In genomic region chr14:44291516-44291915, GRCh38 we compare ENCODE assay signal across 15 cellular contexts.
A peak's percentile ranks its signal among the peaks of the same experiment; 100 is the strongest.
DNase-seq lines count a peak whose midpoint lies in the region; ATAC-seq and TF ChIP-seq lines count a peak whose summit lies in the region.
"Had no signal": no experiment of that assay in that cellular context is flagged by ENCODE, and none has a peak within 500 bp of the region (broad histone marks: within the 10 kb centered on the region; RNA-seq: fewer than 3 reads in every experiment).

No MANE protein-coding gene starts in this region.

- H3K4me3 ChIP-seq in heart right ventricle, result no peak overlapping the region
- no peak overlapping the region for H3K4me3 ChIP-seq in spleen
- H3K4me3 ChIP-seq: HAP-1 had no signal

- H3K4me1 ChIP-seq in heart right ventricle (no peaks in the 10 kb centered on the region), spleen (no peaks in the 10 kb centered on the region)
- H3K4me1 ChIP-seq: BE2C, HAP-1 had no signal

- POLR2A ChIA-PET in activated CD4-positive, alpha-beta memory T cell treated with anti-CD3 and anti-CD28 coated beads, Interleukin-2, amount 10 ng/mL, durations not matched to agents 7 days and 5 days (lab: Charles Lee), result no interaction called here

- TF ChIP-seq CTCF in heart right ventricle (IDR thresholded peaks at IDR 0.05), result no peak
- no peak for TF ChIP-seq CTCF in spleen (IDR thresholded peaks at IDR 0.05 in 8 of 11, conservative IDR thresholded peaks at IDR 0.05 in 3 of 11)

- peaks cover 0 to 9% (median 0%) of the 10 kb centered on the region in 11 donors for H3K9me3 ChIP-seq in heart right ventricle
- peaks cover 0 to 16% (median 6%) of the 10 kb centered on the region in 8 donors for H3K9me3 ChIP-seq in spleen
- H3K9me3 ChIP-seq: BE2C, HAP-1 had no signal

- no peak overlapping the region for H3K27ac Mint-ChIP-seq in activated CD4-positive, alpha-beta memory T cell treated with anti-CD3 and anti-CD28 coated beads, Interleukin-2, amount 10 ng/mL, durations not matched to agents 7 days and 5 days
- H3K27ac Mint-ChIP-seq in activated T-helper 2 cell treated with anti-CD3 and anti-CD28 coated beads, Interferon-gamma antibody, Interleukin-2, Interleukin-4, amounts not matched to agents 10 μg/mL and 5 μg/mL and 100 μg/mL, durations not matched to agents 14 hours and 24 hours and 36 hours, result no peak overlapping the region
- H3K27ac Mint-ChIP-seq: CD4-positive, alpha-beta memory T cell had no signal

- H3K4me1 Mint-ChIP-seq in activated CD4-positive, alpha-beta memory T cell treated with anti-CD3 and anti-CD28 coated beads, Interleukin-2, amount 10 ng/mL, durations not matched to agents 7 days and 5 days, result no peaks in the 10 kb centered on the region
- no peaks in the 10 kb centered on the region for H3K4me1 Mint-ChIP-seq in activated T-helper 2 cell treated with anti-CD3 and anti-CD28 coated beads, Interferon-gamma antibody, Interleukin-2, Interleukin-4, amounts not matched to agents 10 μg/mL and 5 μg/mL and 100 μg/mL, durations not matched to agents 14 hours and 24 hours and 36 hours (ENCODE audit: low read depth)
- H3K4me1 Mint-ChIP-seq: CD4-positive, alpha-beta memory T cell had no signal

- CTCF ChIA-PET in activated CD4-positive, alpha-beta memory T cell treated with anti-CD3 and anti-CD28 coated beads, Interleukin-2, amount 10 ng/mL, durations not matched to agents 7 days and 5 days (lab: Charles Lee), result no interaction called here

- 28 to 43% methylated on average over 8 of the region's 8 CpGs for WGBS in heart right ventricle, 2 donors
- WGBS in spleen, 5 donors, result 73 to 82% (median 74%) methylated on average over 8 of the region's 8 CpGs

- ATAC-seq in heart right ventricle, result peak in 5 of 8 donors; percentile 55 to 72 (median 65)
- no peak for ATAC-seq in Right ventricle myocardium inferior

- peaks cover 10% of the 10 kb centered on the region for H3K9me3 Mint-ChIP-seq in activated CD4-positive, alpha-beta memory T cell treated with anti-CD3 and anti-CD28 coated beads, Interleukin-2, amount 10 ng/mL, durations not matched to agents 7 days and 5 days
- H3K9me3 Mint-ChIP-seq in activated T-helper 2 cell treated with anti-CD3 and anti-CD28 coated beads, Interferon-gamma antibody, Interleukin-2, Interleukin-4, amounts not matched to agents 10 μg/mL and 5 μg/mL and 100 μg/mL, durations not matched to agents 14 hours and 24 hours and 36 hours, result peaks cover 29% of the 10 kb centered on the region

- H3K27me3 Mint-ChIP-seq in activated CD4-positive, alpha-beta memory T cell treated with anti-CD3 and anti-CD28 coated beads, Interleukin-2, amount 10 ng/mL, durations not matched to agents 7 days and 5 days, result no peaks in the 10 kb centered on the region
- no peaks in the 10 kb centered on the region for H3K27me3 Mint-ChIP-seq in activated T-helper 2 cell treated with anti-CD3 and anti-CD28 coated beads, Interferon-gamma antibody, Interleukin-2, Interleukin-4, amounts not matched to agents 10 μg/mL and 5 μg/mL and 100 μg/mL, durations not matched to agents 14 hours and 24 hours and 36 hours (ENCODE audit: low read depth)
- H3K27me3 Mint-ChIP-seq: CD4-positive, alpha-beta memory T cell had no signal

- no peaks in the 10 kb centered on the region for H3K36me3 ChIP-seq in heart right ventricle
- H3K36me3 ChIP-seq in spleen, result no peaks in the 10 kb centered on the region
- H3K36me3 ChIP-seq: BE2C, HAP-1 had no signal

- H3K27ac ChIP-seq in heart right ventricle (peak overlapping the region in 1 of 10 donors; percentile 2), spleen (no peak overlapping the region)
- H3K27ac ChIP-seq: C4-2B had no signal

- DNase-seq in heart right ventricle (peak in 1 of 2 donors; percentile 6), Right ventricle myocardium inferior (ENCODE audit: missing footprints) (no peak), fibroblast of gingiva (ENCODE audit: low read depth) (peak; percentile 71), pons (ENCODE audit: low spot score) (peak; percentile 35), spleen (no peak)
- no peak for DNase-seq in activated CD4-positive, alpha-beta memory T cell treated with anti-CD3 and anti-CD28 coated beads, Interleukin-2, amount 10 ng/mL, durations not matched to agents 7 days and 5 days
- DNase-seq in activated T-helper 2 cell treated with anti-CD3 and anti-CD28 coated beads, Interferon-gamma antibody, Interleukin-2, Interleukin-4, amounts not matched to agents 10 μg/mL and 5 μg/mL and 100 μg/mL, durations not matched to agents 14 hours and 24 hours and 36 hours (ENCODE audit: low spot score), result no peak
- DNase-seq: ACHN; BE2C; CD4-positive, alpha-beta memory T cell; DMS79; EL; IMR-90 had no signal

- no peak overlapping the region for H3K4me3 Mint-ChIP-seq in activated CD4-positive, alpha-beta memory T cell treated with anti-CD3 and anti-CD28 coated beads, Interleukin-2, amount 10 ng/mL, durations not matched to agents 7 days and 5 days
- H3K4me3 Mint-ChIP-seq in activated T-helper 2 cell treated with anti-CD3 and anti-CD28 coated beads, Interferon-gamma antibody, Interleukin-2, Interleukin-4, amounts not matched to agents 10 μg/mL and 5 μg/mL and 100 μg/mL, durations not matched to agents 14 hours and 24 hours and 36 hours (ENCODE audit: low read depth), result no peak overlapping the region
- H3K4me3 Mint-ChIP-seq: CD4-positive, alpha-beta memory T cell had no signal

- no peaks in the 10 kb centered on the region for H3K36me3 Mint-ChIP-seq in activated CD4-positive, alpha-beta memory T cell treated with anti-CD3 and anti-CD28 coated beads, Interleukin-2, amount 10 ng/mL, durations not matched to agents 7 days and 5 days (ENCODE audit: low read depth)
- no peaks in the 10 kb centered on the region for H3K36me3 Mint-ChIP-seq in activated T-helper 2 cell treated with anti-CD3 and anti-CD28 coated beads, Interferon-gamma antibody, Interleukin-2, Interleukin-4, amounts not matched to agents 10 μg/mL and 5 μg/mL and 100 μg/mL, durations not matched to agents 14 hours and 24 hours and 36 hours (ENCODE audit: low read depth)
- H3K36me3 Mint-ChIP-seq: CD4-positive, alpha-beta memory T cell had no signal

- intact Hi-C loops in heart right ventricle (cut with DNase I) (no loop called here), Right ventricle myocardium inferior (cut with DNase I) (no loop called here), spleen (cut with DNase I; ENCODE audit: low total_unique reads) (no loop called here)
- intact Hi-C loops in activated T-helper 2 cell treated with anti-CD3 and anti-CD28 coated beads, Interferon-gamma antibody, Interleukin-2, Interleukin-4, amounts not matched to agents 10 μg/mL and 5 μg/mL and 100 μg/mL, durations not matched to agents 14 hours and 24 hours and 36 hours (cut with micrococcal nuclease), result no loop called here

- H3K27me3 ChIP-seq in heart right ventricle, result no peaks in the 10 kb centered on the region
- H3K27me3 ChIP-seq in spleen (replicated peaks in 1 of 7), result no peaks in the 10 kb centered on the region
- H3K27me3 ChIP-seq: BE2C had no signal

- TF ChIP-seq POLR2A in spleen (IDR thresholded peaks at IDR 0.05), result no peak

Comparison
In these comparisons a context has a peak if more than half of its experiments do, and no peak if none do; other contexts are left out.
1. DNase-seq: peak in fibroblast of gingiva (single experiment) and pons (single experiment); none in Right ventricle myocardium inferior (single experiment), activated CD4-positive, alpha-beta memory T cell treated with anti-CD3 and anti-CD28 coated beads, Interleukin-2, amount 10 ng/mL, durations not matched to agents 7 days and 5 days (single experiment), activated T-helper 2 cell treated with anti-CD3 and anti-CD28 coated beads, Interferon-gamma antibody, Interleukin-2, Interleukin-4, amounts not matched to agents 10 μg/mL and 5 μg/mL and 100 μg/mL, durations not matched to agents 14 hours and 24 hours and 36 hours (single experiment) and spleen (single experiment).